In genomic region chr21:36661511-36662309, GRCh38 we compare ENCODE assay signal across 8 cellular contexts. TPM values are rescaled to one million over a fixed set of nuclear protein-coding genes. Genes with fewer than 3 reads are reported as not detected.
DNase-seq lines count a peak whose midpoint lies in the region; ATAC-seq and TF ChIP-seq lines count a peak whose summit lies in the region.

No MANE protein-coding gene starts in this region.

- H3K79me2 ChIP-seq in hepatocyte, result no peaks in the 10 kb centered on the region

- 35% methylated on average over 11 of the region's 11 CpGs for WGBS in hepatocyte (ENCODE audit: low lambda C conversion rate, missing lambda C conversion rate)

- H2AFZ ChIP-seq in hepatocyte, result no peak overlapping the region

- H3K36me3 ChIP-seq in hepatocyte (replicated peaks; ENCODE audit: insufficient read depth, low read depth), result no peaks in the 10 kb centered on the region

- DNase-seq in AG08395 (ENCODE audit: low spot score), result peak; percentile 18
- no peak for DNase-seq in HFF-Myc (ENCODE audit: extremely low read depth, low read depth)
- peak; percentile 43 for DNase-seq in hepatocyte (ENCODE audit: low spot score)
- no peak for DNase-seq in NCI-H187 (lab: John Stamatoyannopoulos, UW)
- DNase-seq in activated CD4-positive, CD25-positive, alpha-beta regulatory T cell (lab: John Stamatoyannopoulos, UW), result no peak
- no peak for DNase-seq in activated CD8-positive, alpha-beta memory T cell treated with anti-CD3 and anti-CD28 coated beads, Interleukin-2, amount 50 U/mL, for 4 hours
- no peak for DNase-seq in GDM1 (lab: John Stamatoyannopoulos, UW)

- H3K4me3 ChIP-seq in HFF-Myc (replicated peaks; ENCODE audit: low read depth, low read length) (no peak overlapping the region), hepatocyte (no peak overlapping the region)

- no peaks in the 10 kb centered on the region for H3K9me3 ChIP-seq in hepatocyte (ENCODE audit: low read depth)

- H3K9me2 ChIP-seq in hepatocyte (replicated peaks; ENCODE audit: insufficient read depth), result no peaks in the 10 kb centered on the region

- no peak overlapping the region for H3K27ac ChIP-seq in hepatocyte

- peak; percentile 64; the same call in 2 of the 3 replicates for ATAC-seq in SK-N-SH treated with all-trans-retinoic acid at 6 μM for 48 hours

- H3K4me1 ChIP-seq in hepatocyte (ENCODE audit: insufficient read depth), result peaks cover 6% of the 10 kb centered on the region

- no peaks in the 10 kb centered on the region for H3K27me3 ChIP-seq in hepatocyte

- peak overlapping the region; percentile 49 for H3K4me2 ChIP-seq in hepatocyte

- no peaks in the 10 kb centered on the region for H4K20me1 ChIP-seq in hepatocyte (ENCODE audit: insufficient read depth, poor library complexity, severe bottlenecking)

- TF ChIP-seq CTCF in HFF-Myc (IDR thresholded peaks at IDR 0.05; ENCODE audit: low read depth, low read length, missing control alignments) (peak; percentile 57), hepatocyte (IDR thresholded peaks at IDR 0.05; ENCODE audit: poor library complexity) (peak; percentile 41)

TF ChIP-seq in SK-N-SH treated with all-trans-retinoic acid at 6 μM for 48 hours, 23 proteins besides CTCF, POLR2A, EP300 and RAD21:
- no peak for TF ChIP-seq OSR1 (CRISPR knock-in tag; IDR thresholded peaks at IDR 0.05)
- no peak for TF ChIP-seq BACH2 (CRISPR knock-in tag; IDR thresholded peaks at IDR 0.05; ENCODE audit: borderline replicate concordance)
- TF ChIP-seq ZNF8 (CRISPR knock-in tag; IDR thresholded peaks at IDR 0.05), result no peak
- no peak for TF ChIP-seq ZC3H10 (CRISPR knock-in tag; IDR thresholded peaks at IDR 0.05)
- TF ChIP-seq TSHZ2 (CRISPR knock-in tag; IDR thresholded peaks at IDR 0.05), result no peak
- no peak for TF ChIP-seq CSDC2 (CRISPR knock-in tag; IDR thresholded peaks at IDR 0.05)
- TF ChIP-seq ESRRG (CRISPR knock-in tag; IDR thresholded peaks at IDR 0.05), result no peak
- no peak for TF ChIP-seq ZFP30 (CRISPR knock-in tag; IDR thresholded peaks at IDR 0.05)
- no peak for TF ChIP-seq PATZ1 (CRISPR knock-in tag; IDR thresholded peaks at IDR 0.05; ENCODE audit: borderline replicate concordance)
- TF ChIP-seq ARNTL (CRISPR knock-in tag; IDR thresholded peaks at IDR 0.05; ENCODE audit: borderline replicate concordance, low read depth), result no peak

RNA-seq across cellular contexts. Expression of gene SIM2, which starts 37.2 kb away (rescaled TPM):
- 0.20 and 0.76 TPM in 2 replicates for total RNA-seq in hepatocyte
- polyA plus RNA-seq in hepatocyte, result 0.13 and 0.35 TPM in 2 replicates

Comparison
In these comparisons a context has a peak if more than half of its experiments do, and no peak if none do; other contexts are left out.
1. DNase-seq: peak in AG08395 (single experiment) and hepatocyte (single experiment); none in HFF-Myc (single experiment), NCI-H187 (0 of 2), activated CD4-positive, CD25-positive, alpha-beta regulatory T cell (0 of 4), activated CD8-positive, alpha-beta memory T cell treated with anti-CD3 and anti-CD28 coated beads, Interleukin-2, amount 50 U/mL, for 4 hours (single experiment) and GDM1 (single experiment).